8 cellular contexts compared by ENCODE assay signal in the genomic region with DNA sequence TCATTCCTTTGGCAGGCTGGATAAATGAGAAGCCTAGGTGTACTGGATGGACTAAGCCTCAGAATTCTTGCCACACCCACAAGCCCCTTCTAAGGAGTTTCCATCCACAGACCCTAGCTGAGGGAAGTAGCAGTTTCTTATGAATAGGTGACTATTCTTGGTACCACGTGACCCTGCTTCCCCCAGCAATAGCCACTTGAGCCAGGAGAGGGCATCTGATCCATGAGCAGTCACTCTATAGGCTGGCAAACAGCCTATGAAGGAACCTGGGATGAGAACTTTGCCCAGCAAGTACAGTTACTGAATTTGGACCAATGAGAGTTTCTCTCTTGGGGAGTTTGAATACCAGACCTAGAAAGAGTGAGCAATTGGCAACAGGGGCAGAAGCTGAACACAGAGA.
DNase-seq lines count a peak whose midpoint lies in the region; ATAC-seq and TF ChIP-seq lines count a peak whose summit lies in the region.

No MANE protein-coding gene starts in this region.

- H3K4me1 ChIP-seq in HAP-1: peaks cover 3% of the 10 kb centered on the region
- peaks cover 27% of the 10 kb centered on the region for H3K4me1 ChIP-seq in MM.1S (ENCODE audit: low read length)
- H3K4me1 ChIP-seq in body of pancreas: no peaks in the 10 kb centered on the region
- no peaks in the 10 kb centered on the region for H3K4me1 ChIP-seq in smooth muscle cell (ENCODE audit: low read depth)

- H3K9me3 ChIP-seq in HAP-1: no peaks in the 10 kb centered on the region
- no peaks in the 10 kb centered on the region for H3K9me3 ChIP-seq in MM.1S (replicated peaks; ENCODE audit: insufficient read depth, low read length)
- no peaks in the 10 kb centered on the region for H3K9me3 ChIP-seq in body of pancreas
- no peaks in the 10 kb centered on the region for H3K9me3 ChIP-seq in smooth muscle cell (replicated peaks; ENCODE audit: low read depth)

- peak; percentile 4 for DNase-seq in activated naive CD4-positive, alpha-beta T cell treated with anti-CD3 and anti-CD28 coated beads for 36 hours
- DNase-seq in activated naive CD4-positive, alpha-beta T cell (lab: John Stamatoyannopoulos, UW): no peak
- peak; percentile 74 to 80 for DNase-seq in HAP-1 (ENCODE audit: low spot score in 2 of 2)
- peak; percentile 80 for DNase-seq in MM.1S
- DNase-seq in body of pancreas: peak; percentile 36 to 65 (median 60)
- DNase-seq in smooth muscle cell (lab: John Stamatoyannopoulos, UW; ENCODE audit: unreplicated experiment): no peak
- DNase-seq in midbrain (lab: John Stamatoyannopoulos, UW): no peak

- peak overlapping the region; percentile 57 for H3K4me2 ChIP-seq in MM.1S (ENCODE audit: low read depth, low read length)
- H3K4me2 ChIP-seq in smooth muscle cell: no peak overlapping the region

- in situ Hi-C loops in HAP-1 (cut with MboI; ENCODE audit: low sequenced_read_pairs): no loop called here

- H2AFZ ChIP-seq in MM.1S (ENCODE audit: low read length): peak overlapping the region; percentile 67
- H2AFZ ChIP-seq in smooth muscle cell (ENCODE audit: low read depth): no peak overlapping the region

- intact Hi-C loops in activated naive CD4-positive, alpha-beta T cell treated with anti-CD3 and anti-CD28 coated beads for 36 hours (cut with micrococcal nuclease): no loop called here
- intact Hi-C loops in body of pancreas (cut with DNase I): no loop called here

- WGBS in body of pancreas, 2 donors: 0% methylated on average over 1 of the region's 1 CpG; no CpG with 5 or more reads in 1 of the 2 donors
- WGBS in smooth muscle cell (ENCODE audit: low lambda C conversion rate): 20% methylated on average over 1 of the region's 1 CpG

- H3K4me1 Mint-ChIP-seq in activated naive CD4-positive, alpha-beta T cell treated with anti-CD3 and anti-CD28 coated beads for 36 hours (ENCODE audit: low read depth): no peaks in the 10 kb centered on the region

- H3K4me3 Mint-ChIP-seq in activated naive CD4-positive, alpha-beta T cell treated with anti-CD3 and anti-CD28 coated beads for 36 hours: no peak overlapping the region

- H3K9me2 ChIP-seq in MM.1S (replicated peaks; ENCODE audit: insufficient read depth, low read length): no peaks in the 10 kb centered on the region

- ATAC-seq in body of pancreas: peak; percentile 80
- no peak for ATAC-seq in GM19035 (IDR thresholded peaks at IDR 0.05; ENCODE audit: unreplicated experiment)

- CTCF ChIA-PET in activated naive CD4-positive, alpha-beta T cell treated with anti-CD3 and anti-CD28 coated beads for 36 hours (lab: Charles Lee): no interaction called here

- peak; percentile 70 for TF ChIP-seq CTCF in MM.1S (IDR thresholded peaks at IDR 0.05; ENCODE audit: low read length)
- TF ChIP-seq CTCF in body of pancreas (IDR thresholded peaks at IDR 0.05): peak in 3 of 7 experiments; percentile 18 to 44 (median 44)
- peak; percentile 22 for TF ChIP-seq CTCF in smooth muscle cell (IDR thresholded peaks at IDR 0.05; ENCODE audit: borderline replicate concordance, insufficient read depth, poor library complexity, severe bottlenecking)

- H3K27me3 Mint-ChIP-seq in activated naive CD4-positive, alpha-beta T cell treated with anti-CD3 and anti-CD28 coated beads for 36 hours (ENCODE audit: low read depth): no peaks in the 10 kb centered on the region

- H4K20me1 ChIP-seq in MM.1S (ENCODE audit: insufficient read depth, low read length) (no peaks in the 10 kb centered on the region), smooth muscle cell (ENCODE audit: low read depth) (no peaks in the 10 kb centered on the region)

- H3K36me3 ChIP-seq in HAP-1 (replicated peaks) (no peaks in the 10 kb centered on the region), MM.1S (replicated peaks; ENCODE audit: insufficient read depth, low read length) (no peaks in the 10 kb centered on the region), body of pancreas (replicated peaks in 1 of 2; ENCODE audit: insufficient read depth in 1 of 2, low read depth in 2 of 2) (no peaks in the 10 kb centered on the region), smooth muscle cell (ENCODE audit: low read depth) (no peaks in the 10 kb centered on the region)

- H3K79me2 ChIP-seq in MM.1S (ENCODE audit: low read length) (no peaks in the 10 kb centered on the region), smooth muscle cell (ENCODE audit: low read depth) (no peaks in the 10 kb centered on the region)

- peaks cover 10% of the 10 kb centered on the region for H3F3A ChIP-seq in MM.1S (ENCODE audit: insufficient read depth, low read length)
- no peaks in the 10 kb centered on the region for H3F3A ChIP-seq in smooth muscle cell (ENCODE audit: low read depth)

- no peaks in the 10 kb centered on the region for H3K36me3 Mint-ChIP-seq in activated naive CD4-positive, alpha-beta T cell treated with anti-CD3 and anti-CD28 coated beads for 36 hours (ENCODE audit: low read depth)

- H3K9ac ChIP-seq in MM.1S (ENCODE audit: low read length) (peak overlapping the region; percentile 26; the same call in 1 of the 2 replicates), smooth muscle cell (ENCODE audit: low read depth) (no peak overlapping the region)

- H3K9me3 Mint-ChIP-seq in activated naive CD4-positive, alpha-beta T cell treated with anti-CD3 and anti-CD28 coated beads for 36 hours: no peaks in the 10 kb centered on the region

- H3K27ac Mint-ChIP-seq in activated naive CD4-positive, alpha-beta T cell treated with anti-CD3 and anti-CD28 coated beads for 36 hours: no peak overlapping the region

- H3K27me3 ChIP-seq in HAP-1 (ENCODE audit: low read depth) (peaks cover 18% of the 10 kb centered on the region; the same call in 1 of the 2 replicates), MM.1S (replicated peaks; ENCODE audit: insufficient read depth, low read length) (no peaks in the 10 kb centered on the region), body of pancreas (no peaks in the 10 kb centered on the region), smooth muscle cell (ENCODE audit: low read depth) (no peaks in the 10 kb centered on the region)

- H3K27ac ChIP-seq in MM.1S (ENCODE audit: low read length) (peak overlapping the region; percentile 57; the same call in 1 of the 2 replicates), body of pancreas (no peak overlapping the region), smooth muscle cell (ENCODE audit: low read depth) (no peak overlapping the region)

- TF ChIP-seq POLR2A in body of pancreas (IDR thresholded peaks at IDR 0.05): no peak

- H3K4me3 ChIP-seq in HAP-1 (no peak overlapping the region), MM.1S (ENCODE audit: low read length) (peak overlapping the region; percentile 18; the same call in 1 of the 2 replicates), body of pancreas (no peak overlapping the region), smooth muscle cell (no peak overlapping the region)

Comparison
In these comparisons a context has a peak if more than half of its experiments do, and no peak if none do; other contexts are left out.
1. DNase-seq: peak in activated naive CD4-positive, alpha-beta T cell treated with anti-CD3 and anti-CD28 coated beads for 36 hours (single experiment), HAP-1 (2 of 2), MM.1S (single experiment) and body of pancreas (4 of 4); none in activated naive CD4-positive, alpha-beta T cell (0 of 4), smooth muscle cell (single experiment) and midbrain (single experiment).